8 cellular contexts compared by ENCODE assay signal in the genomic region with DNA sequence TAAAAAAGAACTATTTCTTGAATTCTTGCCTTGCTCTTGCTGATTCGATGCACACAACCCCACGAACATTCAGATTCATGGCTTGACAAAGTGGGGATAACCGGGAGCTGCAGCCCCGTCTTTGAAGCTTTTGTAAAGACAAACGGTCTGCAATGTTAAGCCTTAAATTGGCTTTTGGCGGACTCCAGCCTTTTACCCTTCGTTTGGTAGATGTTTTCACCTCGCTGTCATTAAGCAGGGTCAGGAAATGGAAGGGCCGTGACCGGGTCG. TPM values are rescaled to one million over a fixed set of nuclear protein-coding genes. Genes with fewer than 3 reads are reported as not detected.
DNase-seq lines count a peak whose midpoint lies in the region; ATAC-seq and TF ChIP-seq lines count a peak whose summit lies in the region.

No MANE protein-coding gene starts in this region.

- H3K27ac ChIP-seq in stomach smooth muscle (ENCODE audit: low read length), result peak overlapping the region; percentile 78

- no peaks in the 10 kb centered on the region for H3K27me3 Mint-ChIP-seq in activated naive CD8-positive, alpha-beta T cell treated with anti-CD3 and anti-CD28 coated beads for 36 hours
- H3K27me3 Mint-ChIP-seq in immature natural killer cell (ENCODE audit: low read depth in 3 of 3), result peaks cover 9 to 11% (median 9%) of the 10 kb centered on the region in 3 donors

- no peak for TF ChIP-seq CTCF in BE2C (IDR thresholded peaks at IDR 0.05; ENCODE audit: low read depth, low read length)

- no peaks in the 10 kb centered on the region for H3K9me3 Mint-ChIP-seq in activated naive CD8-positive, alpha-beta T cell treated with anti-CD3 and anti-CD28 coated beads for 36 hours
- H3K9me3 Mint-ChIP-seq in immature natural killer cell, result no peaks in the 10 kb centered on the region

- H3K27ac Mint-ChIP-seq in activated naive CD8-positive, alpha-beta T cell treated with anti-CD3 and anti-CD28 coated beads for 36 hours, result peak overlapping the region; percentile 94
- H3K27ac Mint-ChIP-seq in immature natural killer cell, result peak overlapping the region; percentile 97 to 99 (median 97)

- H3K4me3 ChIP-seq in BE2C (ENCODE audit: low read depth, low read length) (peak overlapping the region; percentile 99), stomach smooth muscle (ENCODE audit: low read length in 2 of 2) (peak overlapping the region; percentile 90 to 96)

- no peaks in the 10 kb centered on the region; the same call in 1 of the 2 replicates for H3K36me3 ChIP-seq in BE2C
- H3K36me3 ChIP-seq in stomach smooth muscle (ENCODE audit: control insufficient read depth in 2 of 2, insufficient read depth in 2 of 2, low read length in 2 of 2), result peaks cover 4 to 6% of the 10 kb centered on the region in 2 donors

- DNase-seq in BE2C (no peak), immature natural killer cell (no peak), NCI-H146 (lab: John Stamatoyannopoulos, UW) (no peak), NCI-H524 (lab: John Stamatoyannopoulos, UW) (no peak)
- no peak for DNase-seq in activated naive CD8-positive, alpha-beta T cell treated with anti-CD3 and anti-CD28 coated beads for 36 hours

- H3K9me3 ChIP-seq in BE2C, result no peaks in the 10 kb centered on the region
- H3K9me3 ChIP-seq in stomach smooth muscle (ENCODE audit: control insufficient read depth in 2 of 2, low read length in 2 of 2), result no peaks in the 10 kb centered on the region

- ATAC-seq in HG02852 (IDR thresholded peaks at IDR 0.05; ENCODE audit: unreplicated experiment) (peak; percentile 1), GM19023 (IDR thresholded peaks at IDR 0.05; ENCODE audit: unreplicated experiment) (no peak)

- H3K4me1 ChIP-seq in BE2C (no peaks in the 10 kb centered on the region), stomach smooth muscle (ENCODE audit: control insufficient read depth, insufficient read depth, low read length) (peaks cover 15% of the 10 kb centered on the region)

- H3K27me3 ChIP-seq in BE2C, result no peaks in the 10 kb centered on the region
- no peaks in the 10 kb centered on the region for H3K27me3 ChIP-seq in stomach smooth muscle (ENCODE audit: control insufficient read depth in 1 of 2, insufficient read depth in 2 of 2, low read length in 2 of 2)

- H3K9ac ChIP-seq in stomach smooth muscle (ENCODE audit: low read length in 2 of 2), result peak overlapping the region; percentile 86 to 87

- peaks cover 8% of the 10 kb centered on the region for H3K36me3 Mint-ChIP-seq in activated naive CD8-positive, alpha-beta T cell treated with anti-CD3 and anti-CD28 coated beads for 36 hours
- peaks cover 0 to 3% (median 0%) of the 10 kb centered on the region in 3 donors for H3K36me3 Mint-ChIP-seq in immature natural killer cell

- peaks cover 57% of the 10 kb centered on the region for H3K4me1 Mint-ChIP-seq in activated naive CD8-positive, alpha-beta T cell treated with anti-CD3 and anti-CD28 coated beads for 36 hours
- peaks cover 35 to 52% of the 10 kb centered on the region in 2 donors for H3K4me1 Mint-ChIP-seq in immature natural killer cell

- peak overlapping the region; percentile 92 for H3K4me3 Mint-ChIP-seq in activated naive CD8-positive, alpha-beta T cell treated with anti-CD3 and anti-CD28 coated beads for 36 hours
- H3K4me3 Mint-ChIP-seq in immature natural killer cell, result peak overlapping the region; percentile 92 to 99 (median 98)

RNA-seq across cellular contexts. Expression of a gene that starts 0.4 kb away (rescaled TPM):
- polyA plus RNA-seq in BE2C (2012; ENCODE audit: insufficient read depth, insufficient read length, low read depth), result 5.9 TPM
- 10 to 100 TPM; 17.0 to 20.8 TPM for total RNA-seq in activated naive CD8-positive, alpha-beta T cell treated with anti-CD3 and anti-CD28 coated beads for 36 hours
- 10 to 100 TPM; 12.4 to 21.7 (median 16.0) TPM for polyA plus RNA-seq in immature natural killer cell

RNA-seq across cellular contexts. Expression of a gene that starts 21.2 kb away (rescaled TPM):
- polyA plus RNA-seq in BE2C (2012; ENCODE audit: insufficient read depth, insufficient read length, low read depth), result 15.7 TPM
- 1 to 10 TPM; 5.2 to 6.7 TPM for total RNA-seq in activated naive CD8-positive, alpha-beta T cell treated with anti-CD3 and anti-CD28 coated beads for 36 hours
- 1 to 10 TPM; 9.2 to 9.8 (median 9.6) TPM for polyA plus RNA-seq in immature natural killer cell
